ENCODE assay signal across 9 cellular contexts in genomic region chr1:40948741-40949528, GRCh38. TPM values are rescaled to one million over a fixed set of nuclear protein-coding genes. Genes with fewer than 3 reads are reported as not detected.
A peak's percentile ranks its signal among the peaks of the same experiment; 100 is the strongest.
DNase-seq lines count a peak whose midpoint lies in the region; ATAC-seq and TF ChIP-seq lines count a peak whose summit lies in the region.
"Had no signal": no experiment of that assay in that cellular context is flagged by ENCODE, and none has a peak within 500 bp of the region (broad histone marks: within the 10 kb centered on the region; RNA-seq: fewer than 3 reads in every experiment).

No MANE protein-coding gene starts in this region.

- peak; percentile 82 for ATAC-seq in CD8-positive, alpha-beta T cell
- peak; percentile 69 to 78 for ATAC-seq in activated T-cell treated with anti-CD3 and anti-CD28 coated beads, Interleukin-2, amount 50 U/mL, for 4 hours
- ATAC-seq in GM21723 (IDR thresholded peaks at IDR 0.05; ENCODE audit: unreplicated experiment) = no peak

- no peaks in the 10 kb centered on the region for H3K27me3 ChIP-seq in CD8-positive, alpha-beta T cell (ENCODE audit: insufficient read depth, low read length)
- H3K27me3 ChIP-seq in Peyer's patch = no peaks in the 10 kb centered on the region

- peak in 6 of 7 experiments; percentile 15 to 50 (median 28) for DNase-seq in CD8-positive, alpha-beta T cell
- DNase-seq in HT1080 (ENCODE audit: low read depth) = peak; percentile 85
- peak in 1 of 3 donors; percentile 67 for DNase-seq in Peyer's patch
- peak; percentile 46 for DNase-seq in activated T-cell treated with anti-CD3 and anti-CD28 coated beads, Interleukin-2, amount 50 U/mL, for 4 hours
- DNase-seq in fibroblast of villous mesenchyme (ENCODE audit: low read depth) = peak; percentile 70
- peak; percentile 69 for DNase-seq in posterior vena cava (ENCODE audit: low spot score)
- no peak for DNase-seq in dedifferentiated amniotic fluid mesenchymal stem cell (ENCODE audit: extremely low spot score)

- H3K36me3 ChIP-seq in CD8-positive, alpha-beta T cell (ENCODE audit: insufficient read depth, low read length) = no peaks in the 10 kb centered on the region
- H3K36me3 ChIP-seq in Peyer's patch = no peaks in the 10 kb centered on the region

- no peak overlapping the region for H3K27ac Mint-ChIP-seq in CD8-positive, alpha-beta T cell
- H3K27ac Mint-ChIP-seq: T-helper 1 cell treated with Interleukin-12 subunit alpha and Interleukin-12 subunit beta and Interleukin-4 antibody, amounts not matched to agents 30 μg/mL and 1 μg/mL, for 36 hours had no signal

- no peak overlapping the region for H3K4me3 Mint-ChIP-seq in CD8-positive, alpha-beta T cell
- no peak overlapping the region for H3K4me3 Mint-ChIP-seq in activated T-cell treated with anti-CD3 and anti-CD28 coated beads, Interleukin-2, amount 50 U/mL, for 4 hours
- H3K4me3 Mint-ChIP-seq: T-helper 1 cell treated with Interleukin-12 subunit alpha and Interleukin-12 subunit beta and Interleukin-4 antibody, amounts not matched to agents 30 μg/mL and 1 μg/mL, for 36 hours had no signal

- POLR2A ChIA-PET in CD8-positive, alpha-beta T cell (lab: Charles Lee) = interaction anchor here (0.6 kb wide), 1 partner anchor 1047 kb away, joined by 3 read pairs; no protein-coding TSS in a partner anchor

- peak; percentile 60 for TF ChIP-seq CTCF in CD8-positive, alpha-beta T cell (IDR thresholded peaks at IDR 0.05)
- TF ChIP-seq CTCF in Peyer's patch (IDR thresholded peaks at IDR 0.05) (peak in 5 of 6 experiments; percentile 9 to 51 (median 50)), fibroblast of villous mesenchyme (IDR thresholded peaks at IDR 0.05; ENCODE audit: insufficient read depth, low read depth, low read length) (peak; percentile 76)

- H3K4me1 Mint-ChIP-seq in CD8-positive, alpha-beta T cell (ENCODE audit: low read depth) = peaks cover 5% of the 10 kb centered on the region
- peaks cover 3% of the 10 kb centered on the region for H3K4me1 Mint-ChIP-seq in activated T-cell treated with anti-CD3 and anti-CD28 coated beads, Interleukin-2, amount 50 U/mL, for 4 hours (ENCODE audit: low read depth)

- CTCF ChIA-PET in CD8-positive, alpha-beta T cell (lab: Charles Lee) = interaction anchor here (0.7 to 2.4 kb wide), 6 partner anchors 86 to 391 kb away, joined by 3 to 5 read pairs (median 3); partner anchors contain the start of gene CITED4

- peaks cover 2% of the 10 kb centered on the region for H3K9me3 Mint-ChIP-seq in CD8-positive, alpha-beta T cell
- H3K9me3 Mint-ChIP-seq in activated T-cell treated with anti-CD3 and anti-CD28 coated beads, Interleukin-2, amount 50 U/mL, for 4 hours = peaks cover 3% of the 10 kb centered on the region
- H3K9me3 Mint-ChIP-seq: T-helper 1 cell treated with Interleukin-12 subunit alpha and Interleukin-12 subunit beta and Interleukin-4 antibody, amounts not matched to agents 30 μg/mL and 1 μg/mL, for 36 hours had no signal

- TF ChIP-seq POLR2A in Peyer's patch (IDR thresholded peaks at IDR 0.05) = no peak

- H3K9me3 ChIP-seq in CD8-positive, alpha-beta T cell (ENCODE audit: low read length) = no peaks in the 10 kb centered on the region
- H3K9me3 ChIP-seq in Peyer's patch = no peaks in the 10 kb centered on the region

- no peaks in the 10 kb centered on the region for H3K36me3 Mint-ChIP-seq in CD8-positive, alpha-beta T cell
- no peaks in the 10 kb centered on the region for H3K36me3 Mint-ChIP-seq in activated T-cell treated with anti-CD3 and anti-CD28 coated beads, Interleukin-2, amount 50 U/mL, for 4 hours (ENCODE audit: insufficient read depth)

- H3K27me3 Mint-ChIP-seq in CD8-positive, alpha-beta T cell (ENCODE audit: low read depth) = peaks cover 28% of the 10 kb centered on the region
- H3K27me3 Mint-ChIP-seq in activated T-cell treated with anti-CD3 and anti-CD28 coated beads, Interleukin-2, amount 50 U/mL, for 4 hours (ENCODE audit: low read depth) = peaks cover 19% of the 10 kb centered on the region

- no peak overlapping the region for H3K4me3 ChIP-seq in CD8-positive, alpha-beta T cell (ENCODE audit: low read depth, low read length)
- H3K4me3 ChIP-seq in Peyer's patch (no peak overlapping the region), fibroblast of villous mesenchyme (ENCODE audit: low read depth, low read length) (no peak overlapping the region)

- intact Hi-C loops in CD8-positive, alpha-beta T cell (cut with DNase I, micrococcal nuclease) = loop anchor here (1.0 to 5.0 kb wide), 3 partner anchors 87 to 175 kb away; partner anchors contain the start of gene CITED4 (in 1 of the 2)
- intact Hi-C loops in posterior vena cava (cut with DNase I) = no loop called here

- no peak overlapping the region for H3K27ac ChIP-seq in CD8-positive, alpha-beta T cell (ENCODE audit: low read depth, low read length)
- peak overlapping the region in 1 of 4 donors; percentile 35 for H3K27ac ChIP-seq in Peyer's patch

- no peaks in the 10 kb centered on the region for H3K4me1 ChIP-seq in CD8-positive, alpha-beta T cell (ENCODE audit: insufficient read depth, low read length)
- H3K4me1 ChIP-seq in Peyer's patch = peaks cover 0 to 14% (median 0%) of the 10 kb centered on the region in 4 donors

RNA-seq across cellular contexts. Expression of gene CTPS1, which starts 30.6 kb away (rescaled TPM):
- 10 to 100 TPM; 68.5 to 69.0 TPM for total RNA-seq in CD8-positive, alpha-beta T cell
- total RNA-seq in HT1080 (2014; rRNA removed; shearing (Covaris generic)) = 61.8 and 71.4 TPM in 2 replicates
- polyA plus RNA-seq in HT1080 (2015; cell fraction: cytosol; rRNA removed) = 73.2 and 76.1 TPM in 2 replicates
- polyA plus RNA-seq in HT1080 (2015; cell fraction: nucleus; rRNA removed) = 148 and 158 TPM in 2 replicates
- total RNA-seq in Peyer's patch = 100 to 1,000 TPM in 3 of 4 donors, 10 to 100 TPM in 1; 43.7 to 181 (median 107) TPM
- total RNA-seq in activated T-cell treated with anti-CD3 and anti-CD28 coated beads, Interleukin-2, amount 50 U/mL, for 4 hours = 100 to 1,000 TPM; 194 to 214 (median 194) TPM
- total RNA-seq in fibroblast of villous mesenchyme = 42.3 and 48.0 TPM in 2 replicates
- total RNA-seq in posterior vena cava = 10 to 100 TPM; 37.7 to 39.1 TPM

Comparison
In these comparisons a context has a peak if more than half of its experiments do, and no peak if none do; other contexts are left out.
1. intact Hi-C loops: an anchor here in CD8-positive, alpha-beta T cell (1.0 to 5.0 kb wide); none called in posterior vena cava.